ENCODE assay signal across 19 cellular contexts in genomic region chr6:70738028-70738427, GRCh38.
A peak's percentile ranks its signal among the peaks of the same experiment; 100 is the strongest.
DNase-seq lines count a peak whose midpoint lies in the region; FAIRE-seq and TF ChIP-seq lines count a peak whose summit lies in the region.
"Had no signal": no experiment of that assay in that cellular context is flagged by ENCODE, and none has a peak within 500 bp of the region (broad histone marks: within the 10 kb centered on the region; RNA-seq: fewer than 3 reads in every experiment).

No MANE protein-coding gene starts in this region.

- in situ Hi-C loops in HAP-1 (cut with MboI; ENCODE audit: low sequenced_read_pairs), result no loop called here

- H3K36me3 ChIP-seq in osteoblast (ENCODE audit: insufficient read depth, low read length), result no peaks in the 10 kb centered on the region
- H3K36me3 ChIP-seq in HAP-1 (replicated peaks), result no peaks in the 10 kb centered on the region

- H3K4me3 ChIP-seq in choroid plexus epithelial cell (ENCODE audit: low read depth, low read length), result no peak overlapping the region
- H3K4me3 ChIP-seq in osteoblast (ENCODE audit: insufficient read depth, low read length), result no peak overlapping the region
- no peak overlapping the region for H3K4me3 ChIP-seq in HAP-1
- H3K4me3 ChIP-seq: GM12878, GM23338, PC-9 had no signal

- no peak for TF ChIP-seq POLR2A in H54 (IDR thresholded peaks at IDR 0.05; ENCODE audit: low read depth, low read length)

- TF ChIP-seq CTCF in choroid plexus epithelial cell (conservative IDR thresholded peaks at IDR 0.05; ENCODE audit: low read depth, low read length) (no peak), osteoblast (IDR thresholded peaks at IDR 0.05; ENCODE audit: extremely low read depth, low read depth, low read length) (no peak)

- peak; percentile 11 for FAIRE-seq in H54 (lab: Jason Lieb, UNC)
- FAIRE-seq: GM12878, GM19239 had no signal

- peaks cover 75% of the 10 kb centered on the region for H3K36me3 Mint-ChIP-seq in activated T-cell treated with anti-CD3 and anti-CD28 coated beads, Interleukin-2, amount 50 U/mL, for 24 hours (ENCODE audit: low read depth)

- H3K4me3 Mint-ChIP-seq in activated T-cell treated with anti-CD3 and anti-CD28 coated beads, Interleukin-2, amount 50 U/mL, for 24 hours, result no peak overlapping the region
- H3K4me3 Mint-ChIP-seq: GM23338 had no signal

- no peak for DNase-seq in activated T-cell treated with anti-CD3 and anti-CD28 coated beads, Interleukin-2, amount 50 U/mL, for 24 hours
- no peak for DNase-seq in activated T-cell treated with anti-CD3 and anti-CD28 coated beads, Interleukin-2, amount 50 U/mL, for 1 hour
- DNase-seq in H54 (ENCODE audit: insufficient read length, low spot score), result no peak
- peak; percentile 4 for DNase-seq in choroid plexus epithelial cell (ENCODE audit: low read depth)
- DNase-seq in osteoblast (ENCODE audit: insufficient read length, low spot score, missing footprints), result peak; percentile 83
- no peak for DNase-seq in SKM-1 treated with dmso at 0.1 percent for 144 hours (lab: John Stamatoyannopoulos, UW; ENCODE audit: unreplicated experiment)
- DNase-seq in NK-92 treated with Interleukin-12 subunit alpha and Interleukin-12 subunit beta, amount 100 ng/mL, for 24 hours (lab: John Stamatoyannopoulos, UW), result no peak
- DNase-seq in HAP-1 (ENCODE audit: low spot score in 2 of 2), result no peak
- DNase-seq: KBM-7, NCI-H1092, NCI-H1694, NCI-H2107, NCI-H345, NCI-H69, PC-9 had no signal

- no peaks in the 10 kb centered on the region for H4K20me1 ChIP-seq in osteoblast (ENCODE audit: insufficient read depth, low read length)

- peak overlapping the region; percentile 83 for H3K27ac ChIP-seq in osteoblast (ENCODE audit: low read depth, low read length)
- H3K27ac ChIP-seq: HL-60, PC-9 had no signal

- peaks cover 16% of the 10 kb centered on the region for H3K9me3 Mint-ChIP-seq in activated T-cell treated with anti-CD3 and anti-CD28 coated beads, Interleukin-2, amount 50 U/mL, for 24 hours

- H3K4me2 ChIP-seq in osteoblast (ENCODE audit: insufficient read depth, low read length), result peak overlapping the region; percentile 59
- H3K4me2 ChIP-seq: GM23338, PC-9 had no signal

- H3K27ac Mint-ChIP-seq in activated T-cell treated with anti-CD3 and anti-CD28 coated beads, Interleukin-2, amount 50 U/mL, for 24 hours, result peak overlapping the region; percentile 1
- H3K27ac Mint-ChIP-seq: GM23338 had no signal

- H3K27me3 Mint-ChIP-seq in activated T-cell treated with anti-CD3 and anti-CD28 coated beads, Interleukin-2, amount 50 U/mL, for 24 hours, result no peaks in the 10 kb centered on the region

- no peaks in the 10 kb centered on the region for H3K9me3 ChIP-seq in osteoblast (ENCODE audit: low read depth, low read length)
- no peaks in the 10 kb centered on the region for H3K9me3 ChIP-seq in HAP-1

- H3K79me2 ChIP-seq in osteoblast (ENCODE audit: insufficient read depth, low read length), result no peaks in the 10 kb centered on the region

- H2AFZ ChIP-seq in osteoblast (ENCODE audit: low read length), result no peak overlapping the region
- H2AFZ ChIP-seq: GM23338, PC-9 had no signal

- H3K4me1 Mint-ChIP-seq in activated T-cell treated with anti-CD3 and anti-CD28 coated beads, Interleukin-2, amount 50 U/mL, for 24 hours (ENCODE audit: low read depth), result peaks cover 40% of the 10 kb centered on the region

- H3K27me3 ChIP-seq in osteoblast (ENCODE audit: insufficient read depth, low read length) (no peaks in the 10 kb centered on the region), HAP-1 (ENCODE audit: low read depth) (no peaks in the 10 kb centered on the region)

- peaks cover 11% of the 10 kb centered on the region for H3K4me1 ChIP-seq in osteoblast (ENCODE audit: insufficient read depth, low read length)
- H3K4me1 ChIP-seq in HAP-1, result no peaks in the 10 kb centered on the region

Comparison
In these comparisons a context has a peak if more than half of its experiments do, and no peak if none do; other contexts are left out.
1. DNase-seq: peak in choroid plexus epithelial cell (single experiment) and osteoblast (single experiment); none in activated T-cell treated with anti-CD3 and anti-CD28 coated beads, Interleukin-2, amount 50 U/mL, for 24 hours (single experiment), activated T-cell treated with anti-CD3 and anti-CD28 coated beads, Interleukin-2, amount 50 U/mL, for 1 hour (single experiment), H54 (single experiment), SKM-1 treated with dmso at 0.1 percent for 144 hours (single experiment), NK-92 treated with Interleukin-12 subunit alpha and Interleukin-12 subunit beta, amount 100 ng/mL, for 24 hours (single experiment) and HAP-1 (0 of 2).